ENCODE assay signal across 10 cellular contexts in genomic region chr9:111891910-111892499, GRCh38. TPM values are rescaled to one million over a fixed set of nuclear protein-coding genes. Genes with fewer than 3 reads are reported as not detected.
A peak's percentile ranks its signal among the peaks of the same experiment; 100 is the strongest.
DNase-seq lines count a peak whose midpoint lies in the region; ATAC-seq and TF ChIP-seq lines count a peak whose summit lies in the region.
"Had no signal": no experiment of that assay in that cellular context is flagged by ENCODE, and none has a peak within 500 bp of the region (broad histone marks: within the 10 kb centered on the region; RNA-seq: fewer than 3 reads in every experiment).

No MANE protein-coding gene starts in this region.

- no peaks in the 10 kb centered on the region for H3K9me3 Mint-ChIP-seq in T-helper 2 cell treated with Interferon-gamma antibody and Interleukin-4, amounts not matched to agents 5 μg/mL and 100 μg/mL, for 36 hours
- H3K9me3 Mint-ChIP-seq in activated T-cell treated with anti-CD3 and anti-CD28 coated beads, Interleukin-2, amount 50 U/mL, for 24 hours: no peaks in the 10 kb centered on the region

- ATAC-seq in HG03521 (IDR thresholded peaks at IDR 0.05; ENCODE audit: unreplicated experiment) (peak; percentile 48), gastrocnemius medialis (no peak)
- ATAC-seq: psoas muscle had no signal

- no peak for TF ChIP-seq POLR2A in gastrocnemius medialis (IDR thresholded peaks at IDR 0.05)

- no peak overlapping the region for H3K4me3 ChIP-seq in gastrocnemius medialis
- H3K4me3 ChIP-seq: psoas muscle had no signal

- TF ChIP-seq CTCF in gastrocnemius medialis (IDR thresholded peaks at IDR 0.05 in 4 of 5, conservative IDR thresholded peaks at IDR 0.05 in 1 of 5): no peak

- H3K27me3 Mint-ChIP-seq in T-helper 2 cell treated with Interferon-gamma antibody and Interleukin-4, amounts not matched to agents 5 μg/mL and 100 μg/mL, for 36 hours (ENCODE audit: low read depth): no peaks in the 10 kb centered on the region
- H3K27me3 Mint-ChIP-seq in activated T-cell treated with anti-CD3 and anti-CD28 coated beads, Interleukin-2, amount 50 U/mL, for 24 hours: no peaks in the 10 kb centered on the region

- DNase-seq in Daoy (ENCODE audit: low read depth) (peak; percentile 51), myocyte (ENCODE audit: low read depth) (peak; percentile 87), posterior cingulate gyrus (no peak), gastrocnemius medialis (no peak), RPMI8226 (no peak)
- no peak for DNase-seq in T-helper 2 cell treated with Interferon-gamma antibody and Interleukin-4, amounts not matched to agents 5 μg/mL and 100 μg/mL, for 36 hours (ENCODE audit: low spot score)
- no peak for DNase-seq in activated T-cell treated with anti-CD3 and anti-CD28 coated beads, Interleukin-2, amount 50 U/mL, for 24 hours
- DNase-seq: activated CD8-positive, alpha-beta memory T cell treated with anti-CD3 and anti-CD28 coated beads, Interleukin-2, amount 50 U/mL, for 4 hours; psoas muscle had no signal

- peak overlapping the region; percentile 24 for H3K4me3 Mint-ChIP-seq in T-helper 2 cell treated with Interferon-gamma antibody and Interleukin-4, amounts not matched to agents 5 μg/mL and 100 μg/mL, for 36 hours
- H3K4me3 Mint-ChIP-seq in activated T-cell treated with anti-CD3 and anti-CD28 coated beads, Interleukin-2, amount 50 U/mL, for 24 hours: no peak overlapping the region

- H3K27ac ChIP-seq in gastrocnemius medialis: no peak overlapping the region
- H3K27ac ChIP-seq: psoas muscle had no signal

- no peaks in the 10 kb centered on the region for H3K36me3 Mint-ChIP-seq in T-helper 2 cell treated with Interferon-gamma antibody and Interleukin-4, amounts not matched to agents 5 μg/mL and 100 μg/mL, for 36 hours (ENCODE audit: low read depth)
- H3K36me3 Mint-ChIP-seq in activated T-cell treated with anti-CD3 and anti-CD28 coated beads, Interleukin-2, amount 50 U/mL, for 24 hours (ENCODE audit: low read depth): peaks cover 2% of the 10 kb centered on the region

- peaks cover 7 to 8% of the 10 kb centered on the region in 2 donors for H3K4me1 ChIP-seq in gastrocnemius medialis

- no peak overlapping the region for H3K27ac Mint-ChIP-seq in T-helper 2 cell treated with Interferon-gamma antibody and Interleukin-4, amounts not matched to agents 5 μg/mL and 100 μg/mL, for 36 hours
- H3K27ac Mint-ChIP-seq in activated T-cell treated with anti-CD3 and anti-CD28 coated beads, Interleukin-2, amount 50 U/mL, for 24 hours: no peak overlapping the region

- no peaks in the 10 kb centered on the region for H3K36me3 ChIP-seq in gastrocnemius medialis

- no peaks in the 10 kb centered on the region for H3K9me3 ChIP-seq in gastrocnemius medialis
- H3K9me3 ChIP-seq: psoas muscle had no signal

- intact Hi-C loops in posterior cingulate gyrus (cut with DNase I): no loop called here
- intact Hi-C loops in gastrocnemius medialis (cut with DNase I; ENCODE audit: low total_unique reads): no loop called here

- peaks cover 16% of the 10 kb centered on the region for H3K4me1 Mint-ChIP-seq in T-helper 2 cell treated with Interferon-gamma antibody and Interleukin-4, amounts not matched to agents 5 μg/mL and 100 μg/mL, for 36 hours (ENCODE audit: low read depth)
- H3K4me1 Mint-ChIP-seq in activated T-cell treated with anti-CD3 and anti-CD28 coated beads, Interleukin-2, amount 50 U/mL, for 24 hours (ENCODE audit: low read depth): peaks cover 28% of the 10 kb centered on the region

- no peaks in the 10 kb centered on the region for H3K27me3 ChIP-seq in gastrocnemius medialis

- in situ Hi-C loops in gastrocnemius medialis (cut with MboI; ENCODE audit: low sequenced_read_pairs in 4 of 4): loop anchor here (10.0 to 25.0 kb wide), 3 partner anchors 183 to 470 kb away; no protein-coding TSS in a partner anchor

RNA-seq across cellular contexts. Expression of gene UGCG, which starts 4.6 kb away (rescaled TPM):
- 235 and 250 TPM in 2 replicates for total RNA-seq in Daoy (2014; rRNA removed; shearing (Covaris generic))
- total RNA-seq in myocyte (89.8 and 124 TPM in 2 replicates), gastrocnemius medialis (10 to 100 TPM in 3 of 4 donors, 1 to 10 TPM in 1; 9.1 to 18.5 (median 12.1) TPM)
- 24.4 TPM for polyA plus RNA-seq in myocyte (2012)

Comparison
In these comparisons a context has a peak if more than half of its experiments do, and no peak if none do; other contexts are left out.
1. DNase-seq: peak in Daoy (single experiment) and myocyte (single experiment); none in T-helper 2 cell treated with Interferon-gamma antibody and Interleukin-4, amounts not matched to agents 5 μg/mL and 100 μg/mL, for 36 hours (single experiment), posterior cingulate gyrus (0 of 10), gastrocnemius medialis (0 of 2), activated T-cell treated with anti-CD3 and anti-CD28 coated beads, Interleukin-2, amount 50 U/mL, for 24 hours (single experiment) and RPMI8226 (single experiment).